In the genomic region with DNA sequence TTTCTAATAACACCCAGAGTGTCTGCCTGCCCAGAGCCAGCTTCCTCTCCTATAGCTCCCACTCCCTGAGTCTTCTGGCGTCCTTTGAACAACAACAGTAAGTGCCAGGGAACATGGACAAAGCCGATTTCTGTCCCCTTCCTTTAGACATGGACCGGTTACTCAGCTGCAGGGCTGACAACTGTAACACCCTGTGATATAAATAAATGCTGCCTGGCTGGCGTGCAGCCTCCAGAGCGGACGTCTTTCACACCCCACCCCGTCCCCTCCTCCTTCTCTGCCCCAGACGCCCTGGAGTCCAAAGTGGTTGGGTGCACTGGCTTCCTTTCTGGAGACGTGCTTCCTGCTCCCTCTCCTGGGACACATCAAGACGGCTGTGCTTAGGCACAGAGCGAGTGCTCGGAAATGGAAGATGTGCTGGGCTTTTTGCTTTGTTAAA, we compare ENCODE assay signal across 11 cellular contexts. TPM values are rescaled to one million over a fixed set of nuclear protein-coding genes. Genes with fewer than 3 reads are reported as not detected.
DNase-seq lines count a peak whose midpoint lies in the region; ATAC-seq, FAIRE-seq and TF ChIP-seq lines count a peak whose summit lies in the region.
"Had no signal": no experiment of that assay in that cellular context is flagged by ENCODE, and none has a peak within 500 bp of the region (broad histone marks: within the 10 kb centered on the region; RNA-seq: fewer than 3 reads in every experiment).

No MANE protein-coding gene starts in this region.

- no peaks in the 10 kb centered on the region for H3K36me3 Mint-ChIP-seq in stimulated activated naive B cell treated with anti-CD40 and anti-IgM and Interleukin-4, amounts not matched to agents 10 μg/mL and 1 μg/mL and 100 μg/mL, for 72 hours

- H3K9ac ChIP-seq in kidney (ENCODE audit: low read length in 2 of 2), result no peak overlapping the region

- peak overlapping the region in 1 of 3 donors; percentile 34 for H3K4me3 ChIP-seq in breast epithelium
- H3K4me3 ChIP-seq in kidney (ENCODE audit: low read length in 2 of 2), result peak overlapping the region in 1 of 2 donors; percentile 9
- H3K4me3 ChIP-seq in small intestine (ENCODE audit: low read depth in 1 of 2, low read length in 2 of 2), result no peak overlapping the region

- 6 to 8% (median 6%) methylated on average over 12 of the region's 12 CpGs for WGBS in small intestine, 3 donors

- intact Hi-C loops in breast epithelium (cut with DNase I; ENCODE audit: low total_unique reads), result no loop called here
- intact Hi-C loops in kidney (cut with DNase I), result no loop called here

- H3K9me3 ChIP-seq in breast epithelium (no peaks in the 10 kb centered on the region), kidney (ENCODE audit: control insufficient read depth in 1 of 2, low read length in 2 of 2) (no peaks in the 10 kb centered on the region), small intestine (ENCODE audit: control insufficient read depth, low read depth) (no peaks in the 10 kb centered on the region)

- no peaks in the 10 kb centered on the region for H3K9me3 Mint-ChIP-seq in stimulated activated naive B cell treated with anti-CD40 and anti-IgM and Interleukin-4, amounts not matched to agents 10 μg/mL and 1 μg/mL and 100 μg/mL, for 72 hours
- H3K9me3 Mint-ChIP-seq: central memory CD8-positive, alpha-beta T cell had no signal

- H3K27me3 ChIP-seq in breast epithelium (no peaks in the 10 kb centered on the region), small intestine (ENCODE audit: control insufficient read depth in 2 of 2, insufficient read depth in 2 of 2, low read length in 2 of 2) (no peaks in the 10 kb centered on the region)

- no peaks in the 10 kb centered on the region for H3K36me3 ChIP-seq in breast epithelium
- no peaks in the 10 kb centered on the region for H3K36me3 ChIP-seq in kidney (ENCODE audit: control insufficient read depth in 1 of 2, insufficient read depth in 2 of 2, low read length in 2 of 2)
- no peaks in the 10 kb centered on the region for H3K36me3 ChIP-seq in small intestine (ENCODE audit: control insufficient read depth in 2 of 2, insufficient read depth in 2 of 2, low read length in 2 of 2)

- H3K27me3 Mint-ChIP-seq in stimulated activated naive B cell treated with anti-CD40 and anti-IgM and Interleukin-4, amounts not matched to agents 10 μg/mL and 1 μg/mL and 100 μg/mL, for 72 hours, result peaks cover 51 to 53% of the 10 kb centered on the region in 2 donors

- H3K4me1 ChIP-seq in breast epithelium (no peaks in the 10 kb centered on the region), kidney (ENCODE audit: control insufficient read depth in 1 of 2, insufficient read depth in 1 of 2, low read depth in 1 of 2, low read length in 2 of 2) (peaks cover 14 to 21% of the 10 kb centered on the region in 2 donors), small intestine (ENCODE audit: control insufficient read depth in 2 of 2, insufficient read depth in 1 of 2, low read depth in 1 of 2, low read length in 1 of 2) (peaks cover 0 to 2% of the 10 kb centered on the region in 2 donors)

- no peak overlapping the region for H3K4me3 Mint-ChIP-seq in stimulated activated naive B cell treated with anti-CD40 and anti-IgM and Interleukin-4, amounts not matched to agents 10 μg/mL and 1 μg/mL and 100 μg/mL, for 72 hours
- H3K4me3 Mint-ChIP-seq: central memory CD8-positive, alpha-beta T cell had no signal

- H3K27ac ChIP-seq in breast epithelium, result peak overlapping the region; percentile 4 to 66
- H3K27ac ChIP-seq in kidney (ENCODE audit: low read depth in 2 of 2, low read length in 2 of 2), result peak overlapping the region; percentile 29 to 30
- peak overlapping the region in 1 of 2 donors; percentile 69 for H3K27ac ChIP-seq in small intestine (ENCODE audit: low read depth in 1 of 2, low read length in 1 of 2)

- TF ChIP-seq CTCF in breast epithelium (IDR thresholded peaks at IDR 0.05) (no peak), kidney (IDR thresholded peaks at IDR 0.05; ENCODE audit: borderline replicate concordance, extremely low read depth, insufficient read depth) (peak; percentile 4)

- TF ChIP-seq POLR2A in breast epithelium (IDR thresholded peaks at IDR 0.05), result no peak

- DNase-seq in HT1080 (ENCODE audit: low read depth) (peak; percentile 11), breast epithelium (ENCODE audit: low spot score in 2 of 2) (peak in 1 of 2 donors; percentile 29), kidney (peak; percentile 91), small intestine (peak; percentile 93), NCI-H82 (lab: John Stamatoyannopoulos, UW) (no peak), iPS-NIHi11 (ENCODE audit: low spot score) (no peak)
- DNase-seq in stimulated activated naive B cell treated with anti-CD40 and anti-IgM and Interleukin-4, amounts not matched to agents 10 μg/mL and 1 μg/mL and 100 μg/mL, for 72 hours, result no peak
- DNase-seq: NCI-H1105, trophoblast cell had no signal

- no peak for FAIRE-seq in kidney (lab: Jason Lieb, UNC)
- no peak for FAIRE-seq in small intestine (lab: Jason Lieb, UNC)

- no peak overlapping the region for H3K27ac Mint-ChIP-seq in stimulated activated naive B cell treated with anti-CD40 and anti-IgM and Interleukin-4, amounts not matched to agents 10 μg/mL and 1 μg/mL and 100 μg/mL, for 72 hours

- ATAC-seq in HG02852 (IDR thresholded peaks at IDR 0.05; ENCODE audit: unreplicated experiment), result no peak
- ATAC-seq in stimulated activated naive B cell treated with anti-CD40 and anti-IgM and Interleukin-4, amounts not matched to agents 10 μg/mL and 1 μg/mL and 100 μg/mL, for 72 hours (replicated peaks), result no peak

- peaks cover 13 to 28% of the 10 kb centered on the region in 2 donors for H3K4me1 Mint-ChIP-seq in stimulated activated naive B cell treated with anti-CD40 and anti-IgM and Interleukin-4, amounts not matched to agents 10 μg/mL and 1 μg/mL and 100 μg/mL, for 72 hours

RNA-seq across cellular contexts. Expression of a gene that starts 4.3 kb away (rescaled TPM):
- 0.07 TPM in 1 of 2 replicates, not detected in the other for total RNA-seq in HT1080 (2014; rRNA removed; shearing (Covaris generic))
- polyA plus RNA-seq in HT1080 (2015; cell fraction: cytosol; rRNA removed), result 0.01 TPM in 2 replicates
- not detected in 2 replicates for polyA plus RNA-seq in HT1080 (2015; cell fraction: nucleus; rRNA removed)
- total RNA-seq in breast epithelium (10 to 100 TPM; 12.1 to 20.3 (median 12.6) TPM), kidney (32.9 TPM)
- polyA plus RNA-seq in kidney (ENCODE audit: insufficient read depth, low read depth, low replicate concordance) (2.3 TPM), small intestine (1 to 10 TPM; 1.1 to 7.3 (median 1.6) TPM)

Comparison
In these comparisons a context has a peak if more than half of its experiments do, and no peak if none do; other contexts are left out.
1. DNase-seq: peak in HT1080 (single experiment), kidney (single experiment) and small intestine (single experiment); none in NCI-H82 (single experiment), stimulated activated naive B cell treated with anti-CD40 and anti-IgM and Interleukin-4, amounts not matched to agents 10 μg/mL and 1 μg/mL and 100 μg/mL, for 72 hours (single experiment) and iPS-NIHi11 (single experiment).
2. RNA of a gene that starts 4.3 kb away (total RNA-seq): 32.9 TPM in kidney (single experiment) and 12.1 to 20.3 TPM in breast epithelium; 0.07 TPM in HT1080; every median in the first group is over 10 times any median in the second.